ENCODE assay signal across 3 cellular contexts in genomic region chr1:33265780-33266605, GRCh38.
TF ChIP-seq lines count a peak whose summit lies in the region.

No MANE protein-coding gene starts in this region.

TF ChIP-seq in HEK293, 187 proteins besides CTCF, POLR2A, EP300 and RAD21:
- TF ChIP-seq ZNF19 (tag by site-specific recombination; IDR thresholded peaks at IDR 0.05; ENCODE audit: low read depth) = no peak
- no peak for TF ChIP-seq ZNF292 (tag by site-specific recombination; IDR thresholded peaks at IDR 0.05; ENCODE audit: borderline replicate concordance, low read depth)
- TF ChIP-seq ZFP69B (tag by site-specific recombination; IDR thresholded peaks at IDR 0.05) = no peak
- TF ChIP-seq ZNF658 (tag by site-specific recombination; IDR thresholded peaks at IDR 0.05) = no peak
- no peak for TF ChIP-seq MYNN (tag by site-specific recombination; IDR thresholded peaks at IDR 0.05; ENCODE audit: borderline replicate concordance)
- 0 out of 2 replicates have a peak, but pooled peaks have one; percentile 26 for TF ChIP-seq ZNF398 (tag by site-specific recombination; IDR thresholded peaks at IDR 0.05)
- no peak for TF ChIP-seq HIC1 (tag by site-specific recombination; IDR thresholded peaks at IDR 0.05)
- TF ChIP-seq GLIS1 (tag by site-specific recombination; IDR thresholded peaks at IDR 0.05) = peak; percentile 54; the same call in 1 of the 2 replicates
- no peak for TF ChIP-seq OVOL3 (tag by site-specific recombination; IDR thresholded peaks at IDR 0.05)
- no peak for TF ChIP-seq ZNF513 (tag by site-specific recombination; IDR thresholded peaks at IDR 0.05)
- TF ChIP-seq GFI1B (tag by site-specific recombination; IDR thresholded peaks at IDR 0.05) = no peak
- TF ChIP-seq ZNF623 (tag by site-specific recombination; IDR thresholded peaks at IDR 0.05) = peak; percentile 99
- TF ChIP-seq GLI2 (tag by site-specific recombination; IDR thresholded peaks at IDR 0.05; ENCODE audit: borderline replicate concordance, low read depth) = no peak

TF ChIP-seq in IMR-90, 13 proteins besides CTCF, POLR2A, EP300 and RAD21:
- no peak for TF ChIP-seq NFE2L2 (IDR thresholded peaks at IDR 0.05; ENCODE audit: low read depth, low read length)
- TF ChIP-seq ELK1 (IDR thresholded peaks at IDR 0.05; ENCODE audit: borderline replicate concordance, low read depth, low read length) = no peak
- TF ChIP-seq RCOR1 (IDR thresholded peaks at IDR 0.05; ENCODE audit: insufficient replicate concordance, low read length) = no peak
TF ChIP-seq in IMR-90: peak in this region for 0.

TF ChIP-seq in H1, 55 proteins besides CTCF, POLR2A, EP300 and RAD21:
- TF ChIP-seq CHD1 (IDR thresholded peaks at IDR 0.05; ENCODE audit: low read depth, low read length) (no peak), KDM1A (IDR thresholded peaks at IDR 0.05; ENCODE audit: borderline replicate concordance, low read length) (0 out of 2 replicates have a peak, but pooled peaks have one; percentile 59)
